ENCODE assay signal across 8 cellular contexts in genomic region chr3:113746069-113746954, GRCh38. TPM values are rescaled to one million over a fixed set of nuclear protein-coding genes. Genes with fewer than 3 reads are reported as not detected.
A peak's percentile ranks its signal among the peaks of the same experiment; 100 is the strongest.
DNase-seq lines count a peak whose midpoint lies in the region; ATAC-seq and TF ChIP-seq lines count a peak whose summit lies in the region.

TSS of gene NAA50 (minus strand) at chr3:113746249. CDS start at chr3:113745949, 300 bp downstream.

- H3K4me1 ChIP-seq in Karpas-422 (ENCODE audit: low read length) = peaks cover 65% of the 10 kb centered on the region
- H3K4me1 ChIP-seq in esophagus muscularis mucosa = peaks cover 30 to 66% (median 57%) of the 10 kb centered on the region in 4 donors
- peaks cover 12 to 49% of the 10 kb centered on the region in 2 donors for H3K4me1 ChIP-seq in muscle layer of duodenum (ENCODE audit: control insufficient read depth in 1 of 2, insufficient read depth in 2 of 2, low read length in 2 of 2)

- peak; percentile 55 for TF ChIP-seq POLR2A in esophagus muscularis mucosa (IDR thresholded peaks at IDR 0.05; ENCODE audit: low read depth)

- H3K27ac ChIP-seq in Karpas-422 (ENCODE audit: low read length) = peak within 1 kb of the TSS; percentile 91
- peak within 1 kb of the TSS; percentile 93 to 97 (median 96) for H3K27ac ChIP-seq in esophagus muscularis mucosa (replicated peaks in 1 of 4)
- H3K27ac ChIP-seq in muscle layer of duodenum (ENCODE audit: low read length) = peak within 1 kb of the TSS; percentile 100

- ATAC-seq in GM21737 (IDR thresholded peaks at IDR 0.05; ENCODE audit: unreplicated experiment) = peak; percentile 46

- H3K9ac ChIP-seq in Karpas-422 (ENCODE audit: low read length) = peak within 1 kb of the TSS; percentile 81

- H3K4me2 ChIP-seq in Karpas-422 (ENCODE audit: low read depth, low read length, poor library complexity, severe bottlenecking) = peak within 1 kb of the TSS; percentile 99

- H3K36me3 ChIP-seq in Karpas-422 (ENCODE audit: insufficient read depth, low read length) (peaks cover 8% of the 10 kb centered on the region; the same call in 1 of the 2 replicates), esophagus muscularis mucosa (no peaks in the 10 kb centered on the region), muscle layer of duodenum (ENCODE audit: control insufficient read depth in 1 of 2, insufficient read depth in 2 of 2, low read length in 2 of 2) (peaks cover 0 to 17% of the 10 kb centered on the region in 2 donors)

- WGBS in esophagus muscularis mucosa = under 1% methylated on average over 32 of the region's 59 CpGs

- peak within 1 kb of the TSS; percentile 94 for H3K4me3 ChIP-seq in Karpas-422 (ENCODE audit: low read length)
- peak within 1 kb of the TSS; percentile 67 to 96 (median 88) for H3K4me3 ChIP-seq in esophagus muscularis mucosa
- peak within 1 kb of the TSS; percentile 98 to 99 for H3K4me3 ChIP-seq in muscle layer of duodenum (ENCODE audit: low read depth in 1 of 2, low read length in 2 of 2)

- H3K9me2 ChIP-seq in Karpas-422 (replicated peaks; ENCODE audit: insufficient read depth, low read length) = no peaks in the 10 kb centered on the region

- peak; percentile 97 for DNase-seq in DMS153 treated with DMSO at 0.1 percent for 48 hours (lab: John Stamatoyannopoulos, UW; ENCODE audit: unreplicated experiment)
- DNase-seq in Karpas-422 = peak; percentile 97
- DNase-seq in RKO (ENCODE audit: low spot score) = peak; percentile 95
- DNase-seq in activated T-helper 1 cell treated with Interleukin-2 at 50 U/mL for 16 hours (ENCODE audit: low read depth) = peak; percentile 90
- DNase-seq in esophagus muscularis mucosa (ENCODE audit: extremely low spot score) = peak; percentile 97
- peak; percentile 90 to 92 for DNase-seq in stimulated activated CD8-positive, alpha-beta memory T cell treated with anti-CD3 and anti-CD28 coated beads, Interleukin-7, amount 100 ng/mL, for 4 hours (ENCODE audit: low read depth in 2 of 2)

- no peak for TF ChIP-seq CTCF in esophagus muscularis mucosa (IDR thresholded peaks at IDR 0.05)

- H3K9me3 ChIP-seq in Karpas-422 (ENCODE audit: low read length) (no peaks in the 10 kb centered on the region), esophagus muscularis mucosa (no peaks in the 10 kb centered on the region), muscle layer of duodenum (ENCODE audit: control insufficient read depth in 1 of 2, low read length in 2 of 2) (no peaks in the 10 kb centered on the region)

- intact Hi-C loops in esophagus muscularis mucosa (cut with DNase I) = loop anchor here (2.0 to 5.0 kb wide), 3 partner anchors 50 to 254 kb away; partner anchors contain the start of gene USF3

- TF ChIP-seq EP300 in esophagus muscularis mucosa (IDR thresholded peaks at IDR 0.05) = no peak

- peak within 1 kb of the TSS; percentile 51 for H2AFZ ChIP-seq in Karpas-422 (ENCODE audit: low read length)

- H3K79me2 ChIP-seq in Karpas-422 (ENCODE audit: low read length) = peaks cover 91% of the 10 kb centered on the region

- H4K20me1 ChIP-seq in Karpas-422 (ENCODE audit: insufficient read depth, low read depth, low read length) = peaks cover 24% of the 10 kb centered on the region

- H3K27me3 ChIP-seq in Karpas-422 (ENCODE audit: low read length) (no peaks in the 10 kb centered on the region), esophagus muscularis mucosa (no peaks in the 10 kb centered on the region), muscle layer of duodenum (ENCODE audit: low read depth, low read length) (no peaks in the 10 kb centered on the region)

RNA-seq across cellular contexts. Expression of gene NAA50, which starts in this region (rescaled TPM):
- 181 and 206 TPM in 2 replicates for total RNA-seq in Karpas-422 (2014; rRNA removed; shearing (Covaris generic); ENCODE audit: low replicate concordance)
- 100 to 1,000 TPM in 3 of 4 donors, 10 to 100 TPM in 1; 98.0 to 153 (median 119) TPM for total RNA-seq in esophagus muscularis mucosa

Comparison
In these comparisons a context has a peak if more than half of its experiments do, and no peak if none do; other contexts are left out.
1. Peak in every context shown above with its lines: DNase-seq, ATAC-seq, H3K4me3 ChIP-seq and H3K27ac ChIP-seq.